Comparison of ENCODE assay signal across 8 cellular contexts in genomic region chr3:111610189-111610588, GRCh38. TPM values are rescaled to one million over a fixed set of nuclear protein-coding genes. Genes with fewer than 3 reads are reported as not detected.
DNase-seq lines count a peak whose midpoint lies in the region; ATAC-seq, FAIRE-seq and TF ChIP-seq lines count a peak whose summit lies in the region.

No MANE protein-coding gene starts in this region.

- H3K36me3 ChIP-seq in BE2C (no peaks in the 10 kb centered on the region), pancreas (no peaks in the 10 kb centered on the region), ovary (no peaks in the 10 kb centered on the region)

- 0 out of 2 replicates have a peak, but pooled peaks cover 5% of the 10 kb centered on the region for H3K27me3 ChIP-seq in BE2C
- H3K27me3 ChIP-seq in pancreas: no peaks in the 10 kb centered on the region
- no peaks in the 10 kb centered on the region for H3K27me3 ChIP-seq in ovary

- no peak overlapping the region for H3K27ac ChIP-seq in pancreas
- no peak overlapping the region for H3K27ac ChIP-seq in ovary

- TF ChIP-seq EP300 in ovary (IDR thresholded peaks at IDR 0.05): no peak

- intact Hi-C loops in pancreas (cut with DNase I): no loop called here
- intact Hi-C loops in ovary (cut with DNase I): no loop called here

- H3K4me3 ChIP-seq in BE2C (ENCODE audit: low read depth, low read length) (no peak overlapping the region), pancreas (no peak overlapping the region), ovary (no peak overlapping the region)

- POLR2A ChIA-PET in activated CD8-positive, alpha-beta T cell treated with anti-CD3 and anti-CD28 coated beads, Interleukin-2, amount 10 ng/mL, durations not matched to agents 7 days and 5 days (lab: Charles Lee): interaction anchor here (0.7 to 2.5 kb wide), 8 partner anchors 8 to 369 kb away, joined by 3 to 24 read pairs (median 5); partner anchors contain the start of genes ABHD10 and CD96

- CTCF ChIA-PET in activated CD8-positive, alpha-beta T cell treated with anti-CD3 and anti-CD28 coated beads, Interleukin-2, amount 10 ng/mL, durations not matched to agents 7 days and 5 days (lab: Charles Lee): interaction anchor here (0.7 to 2.1 kb wide), 15 partner anchors 8 to 404 kb away, joined by 3 to 11 read pairs (median 4); partner anchors contain the start of gene ZBED2

- peaks cover 95% of the 10 kb centered on the region for H3K4me1 Mint-ChIP-seq in activated CD8-positive, alpha-beta T cell treated with anti-CD3 and anti-CD28 coated beads, Interleukin-2, amount 10 ng/mL, durations not matched to agents 7 days and 5 days (ENCODE audit: low read depth)
- H3K4me1 Mint-ChIP-seq in type B pancreatic cell (ENCODE audit: unreplicated experiment): no peaks in the 10 kb centered on the region

- no peak for FAIRE-seq in pancreas (lab: Jason Lieb, UNC)

- WGBS in pancreas, 2 donors: 74 to 75% methylated on average over 5 of the region's 5 CpGs
- WGBS in ovary, 3 donors: 3 to 18% (median 7%) methylated on average over 5 of the region's 5 CpGs

- no peaks in the 10 kb centered on the region for H3K27me3 Mint-ChIP-seq in activated CD8-positive, alpha-beta T cell treated with anti-CD3 and anti-CD28 coated beads, Interleukin-2, amount 10 ng/mL, durations not matched to agents 7 days and 5 days (ENCODE audit: low read depth)
- peaks cover 3% of the 10 kb centered on the region for H3K27me3 Mint-ChIP-seq in type B pancreatic cell

- H3K4me1 ChIP-seq in BE2C (no peaks in the 10 kb centered on the region), pancreas (no peaks in the 10 kb centered on the region), ovary (ENCODE audit: insufficient read depth) (no peaks in the 10 kb centered on the region)

- H3K4me3 Mint-ChIP-seq in activated CD8-positive, alpha-beta T cell treated with anti-CD3 and anti-CD28 coated beads, Interleukin-2, amount 10 ng/mL, durations not matched to agents 7 days and 5 days: peak overlapping the region; percentile 57
- H3K4me3 Mint-ChIP-seq in type B pancreatic cell: no peak overlapping the region

- H3K27ac Mint-ChIP-seq in activated CD8-positive, alpha-beta T cell treated with anti-CD3 and anti-CD28 coated beads, Interleukin-2, amount 10 ng/mL, durations not matched to agents 7 days and 5 days: peak overlapping the region; percentile 94
- peak overlapping the region; percentile 52 for H3K27ac Mint-ChIP-seq in type B pancreatic cell

- H3K9me3 ChIP-seq in BE2C (no peaks in the 10 kb centered on the region; the same call in 1 of the 2 replicates), pancreas (no peaks in the 10 kb centered on the region), ovary (no peaks in the 10 kb centered on the region)

- peak; percentile 94 for ATAC-seq in HG03095 (IDR thresholded peaks at IDR 0.05; ENCODE audit: unreplicated experiment)
- ATAC-seq in activated CD8-positive, alpha-beta T cell treated with anti-CD3 and anti-CD28 coated beads, Interleukin-2, amount 10 ng/mL, durations not matched to agents 7 days and 5 days: peak; percentile 73
- ATAC-seq in pancreas: no peak

- H3K36me3 Mint-ChIP-seq in activated CD8-positive, alpha-beta T cell treated with anti-CD3 and anti-CD28 coated beads, Interleukin-2, amount 10 ng/mL, durations not matched to agents 7 days and 5 days (ENCODE audit: low read depth): peaks cover 98% of the 10 kb centered on the region
- no peaks in the 10 kb centered on the region for H3K36me3 Mint-ChIP-seq in type B pancreatic cell

- TF ChIP-seq POLR2A in ovary (IDR thresholded peaks at IDR 0.05): no peak

- H3K9me3 Mint-ChIP-seq in activated CD8-positive, alpha-beta T cell treated with anti-CD3 and anti-CD28 coated beads, Interleukin-2, amount 10 ng/mL, durations not matched to agents 7 days and 5 days (ENCODE audit: insufficient read depth): peaks cover 6% of the 10 kb centered on the region
- no peaks in the 10 kb centered on the region for H3K9me3 Mint-ChIP-seq in type B pancreatic cell

- no peak for TF ChIP-seq CTCF in type B pancreatic cell (conservative IDR thresholded peaks at IDR 0.05)
- no peak for TF ChIP-seq CTCF in BE2C (IDR thresholded peaks at IDR 0.05; ENCODE audit: low read depth, low read length)
- no peak for TF ChIP-seq CTCF in pancreas (IDR thresholded peaks at IDR 0.05)
- no peak for TF ChIP-seq CTCF in ovary (IDR thresholded peaks at IDR 0.05)

- DNase-seq in stimulated activated CD4-positive, alpha-beta T cell treated with anti-CD3 and anti-CD28 coated beads, Interleukin-4, amount 100 ng/mL, for 24 hours: peak; percentile 60
- DNase-seq in stimulated activated CD4-positive, alpha-beta T cell treated with anti-CD3 and anti-CD28 coated beads, Interleukin-2, amount 100 ng/mL, for 24 hours: no peak
- DNase-seq in activated CD8-positive, alpha-beta T cell treated with anti-CD3 and anti-CD28 coated beads, Interleukin-2, amount 10 ng/mL, durations not matched to agents 7 days and 5 days: peak; percentile 84
- DNase-seq in type B pancreatic cell (ENCODE audit: extremely low spot score, unreplicated experiment) (no peak), BE2C (no peak), pancreas (no peak), ovary (no peak)

RNA-seq across cellular contexts. Expression of gene ZBED2, which starts 15.0 kb away (rescaled TPM):
- total RNA-seq in activated CD8-positive, alpha-beta T cell treated with anti-CD3 and anti-CD28 coated beads, Interleukin-2, amount 10 ng/mL, durations not matched to agents 7 days and 5 days: under 1 TPM; 0.68 to 0.74 TPM
- total RNA-seq in type B pancreatic cell (ENCODE audit: low replicate concordance) (2.2 and 3.3 TPM in 2 replicates), pancreas (under 1 TPM in 1 of 6 donors, not detected in 5; 0.22 TPM), ovary (1 to 10 TPM in 3 of 7 donors, under 1 TPM in 2, not detected in 2; 0.22 to 6.9 (median 1.5) TPM)
- polyA plus RNA-seq in BE2C (2012; ENCODE audit: insufficient read depth, insufficient read length, low read depth): not detected
- polyA plus RNA-seq in pancreas (under 1 TPM in 1 of 2 donors, not detected in 1; 0.02 TPM), ovary (under 1 TPM in 1 of 2 donors, not detected in 1; 0.15 TPM)

Comparison
In these comparisons a context has a peak if more than half of its experiments do, and no peak if none do; other contexts are left out.
1. DNase-seq: peak in stimulated activated CD4-positive, alpha-beta T cell treated with anti-CD3 and anti-CD28 coated beads, Interleukin-4, amount 100 ng/mL, for 24 hours (single experiment) and activated CD8-positive, alpha-beta T cell treated with anti-CD3 and anti-CD28 coated beads, Interleukin-2, amount 10 ng/mL, durations not matched to agents 7 days and 5 days (single experiment); none in stimulated activated CD4-positive, alpha-beta T cell treated with anti-CD3 and anti-CD28 coated beads, Interleukin-2, amount 100 ng/mL, for 24 hours (0 of 2), type B pancreatic cell (single experiment), BE2C (single experiment), pancreas (0 of 6) and ovary (0 of 5).
2. ATAC-seq: peak in HG03095 (single experiment) and activated CD8-positive, alpha-beta T cell treated with anti-CD3 and anti-CD28 coated beads, Interleukin-2, amount 10 ng/mL, durations not matched to agents 7 days and 5 days (single experiment); none in pancreas (0 of 4).